Comparison of ENCODE assay signal across 24 cellular contexts in the genomic region with DNA sequence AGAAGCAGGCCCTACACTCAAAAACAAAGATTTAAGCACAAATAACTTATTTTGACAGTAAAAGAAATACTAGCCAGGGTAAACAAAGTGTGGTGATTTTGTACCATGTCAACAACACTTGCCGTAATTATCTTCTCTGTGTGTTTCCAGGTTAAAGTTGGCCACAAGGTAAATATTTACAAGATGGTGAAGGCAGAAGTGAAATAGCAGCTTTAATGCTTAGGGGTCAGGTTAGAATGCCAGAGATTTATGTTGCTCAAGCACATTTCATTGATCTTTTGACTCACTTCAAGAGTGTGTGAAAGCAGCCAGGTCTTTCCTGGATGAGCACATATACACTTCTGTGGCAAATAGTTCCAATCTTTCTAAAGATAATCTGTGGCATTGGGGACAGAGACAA.
"Had no signal": no experiment of that assay in that cellular context is flagged by ENCODE, and none has a peak within 500 bp of the region (broad histone marks: within the 10 kb centered on the region; RNA-seq: fewer than 3 reads in every experiment).

No MANE protein-coding gene starts in this region.

- H3K4me1 Mint-ChIP-seq: activated CD4-positive, alpha-beta T cell treated with anti-CD3 and anti-CD28 coated beads for 36 hours; activated CD8-positive, alpha-beta memory T cell treated with anti-CD3 and anti-CD28 coated beads, Interleukin-2, amount 10 ng/mL, durations not matched to agents 7 days and 5 days; activated naive CD4-positive, alpha-beta T cell treated with anti-CD3 and anti-CD28 coated beads, Interleukin-2, amount 50 U/mL, for 24 hours; activated naive CD8-positive, alpha-beta T cell treated with anti-CD3 and anti-CD28 coated beads, Interleukin-2, amount 50 U/mL, for 24 hours; immature natural killer cell; naive thymus-derived CD8-positive, alpha-beta T cell; neural progenitor cell had no signal

- H3K36me3 Mint-ChIP-seq: activated CD8-positive, alpha-beta memory T cell treated with anti-CD3 and anti-CD28 coated beads, Interleukin-2, amount 10 ng/mL, durations not matched to agents 7 days and 5 days; activated naive CD4-positive, alpha-beta T cell treated with anti-CD3 and anti-CD28 coated beads, Interleukin-2, amount 50 U/mL, for 24 hours; immature natural killer cell; naive thymus-derived CD8-positive, alpha-beta T cell; neural progenitor cell had no signal

- H3K4me3 ChIP-seq: heart left ventricle, lower lobe of right lung, neural progenitor cell, spleen, tibial nerve had no signal

- H3K27me3 Mint-ChIP-seq: activated CD4-positive, alpha-beta T cell treated with anti-CD3 and anti-CD28 coated beads for 36 hours; activated CD8-positive, alpha-beta memory T cell treated with anti-CD3 and anti-CD28 coated beads, Interleukin-2, amount 10 ng/mL, durations not matched to agents 7 days and 5 days; activated naive CD4-positive, alpha-beta T cell treated with anti-CD3 and anti-CD28 coated beads, Interleukin-2, amount 50 U/mL, for 24 hours; activated naive CD8-positive, alpha-beta T cell treated with anti-CD3 and anti-CD28 coated beads, Interleukin-2, amount 50 U/mL, for 24 hours; naive thymus-derived CD8-positive, alpha-beta T cell had no signal

- DNase-seq: activated CD4-positive, alpha-beta T cell treated with anti-CD3 and anti-CD28 coated beads for 36 hours; activated CD4-positive, CD25-positive, alpha-beta regulatory T cell; activated CD8-positive, alpha-beta memory T cell treated with anti-CD3 and anti-CD28 coated beads, Interleukin-2, amount 10 ng/mL, durations not matched to agents 7 days and 5 days; activated CD8-positive, alpha-beta T cell treated with anti-CD3 and anti-CD28 coated beads, Interleukin-2, amount 10 ng/mL, durations not matched to agents 7 days and 5 days; activated naive CD8-positive, alpha-beta T cell treated with anti-CD3 and anti-CD28 coated beads, Interleukin-2, amount 50 U/mL, for 24 hours; activated T-cell treated with anti-CD3 and anti-CD28 coated beads, Interleukin-2, amount 50 U/mL, for 48 hours; amygdala; caudate nucleus; heart left ventricle; hypothalamus; immature natural killer cell; kidney; left colon; lower lobe of right lung; mesenchymal stem cell; naive thymus-derived CD8-positive, alpha-beta T cell; occipital lobe; right cardiac atrium; spleen; stimulated activated naive CD4-positive, alpha-beta T cell treated with Interleukin-2 at 50 U/mL for 16 hours had no signal

- H3K4me3 Mint-ChIP-seq: activated CD4-positive, alpha-beta T cell treated with anti-CD3 and anti-CD28 coated beads for 36 hours; activated CD8-positive, alpha-beta memory T cell treated with anti-CD3 and anti-CD28 coated beads, Interleukin-2, amount 10 ng/mL, durations not matched to agents 7 days and 5 days; activated CD8-positive, alpha-beta T cell treated with anti-CD3 and anti-CD28 coated beads, Interleukin-2, amount 10 ng/mL, durations not matched to agents 7 days and 5 days; activated naive CD4-positive, alpha-beta T cell treated with anti-CD3 and anti-CD28 coated beads, Interleukin-2, amount 50 U/mL, for 24 hours; activated naive CD8-positive, alpha-beta T cell treated with anti-CD3 and anti-CD28 coated beads, Interleukin-2, amount 50 U/mL, for 24 hours; immature natural killer cell; naive thymus-derived CD8-positive, alpha-beta T cell; neural progenitor cell had no signal

- H3K27ac Mint-ChIP-seq: activated CD4-positive, alpha-beta T cell treated with anti-CD3 and anti-CD28 coated beads for 36 hours; activated CD8-positive, alpha-beta memory T cell treated with anti-CD3 and anti-CD28 coated beads, Interleukin-2, amount 10 ng/mL, durations not matched to agents 7 days and 5 days; activated CD8-positive, alpha-beta T cell treated with anti-CD3 and anti-CD28 coated beads, Interleukin-2, amount 10 ng/mL, durations not matched to agents 7 days and 5 days; activated naive CD4-positive, alpha-beta T cell treated with anti-CD3 and anti-CD28 coated beads, Interleukin-2, amount 50 U/mL, for 24 hours; activated naive CD8-positive, alpha-beta T cell treated with anti-CD3 and anti-CD28 coated beads, Interleukin-2, amount 50 U/mL, for 24 hours; activated T-helper 2 cell treated with anti-CD3 and anti-CD28 coated beads, Interferon-gamma antibody, Interleukin-2, Interleukin-4, amounts not matched to agents 10 μg/mL and 5 μg/mL and 100 μg/mL, durations not matched to agents 14 hours and 24 hours and 36 hours; immature natural killer cell; naive thymus-derived CD8-positive, alpha-beta T cell; neural progenitor cell had no signal

- ATAC-seq: activated CD4-positive, alpha-beta T cell treated with anti-CD3 and anti-CD28 coated beads for 36 hours; activated CD8-positive, alpha-beta memory T cell treated with anti-CD3 and anti-CD28 coated beads, Interleukin-2, amount 10 ng/mL, durations not matched to agents 7 days and 5 days; activated CD8-positive, alpha-beta T cell treated with anti-CD3 and anti-CD28 coated beads, Interleukin-2, amount 10 ng/mL, durations not matched to agents 7 days and 5 days; activated naive CD8-positive, alpha-beta T cell treated with anti-CD3 and anti-CD28 coated beads, Interleukin-2, amount 50 U/mL, for 24 hours; heart left ventricle; left colon; lower lobe of right lung; naive thymus-derived CD8-positive, alpha-beta T cell; right cardiac atrium had no signal
